18 cellular contexts compared by ENCODE assay signal in genomic region chr17:63247706-63248105, GRCh38.
"Had no signal": no experiment of that assay in that cellular context is flagged by ENCODE, and none has a peak within 500 bp of the region (broad histone marks: within the 10 kb centered on the region; RNA-seq: fewer than 3 reads in every experiment).

No MANE protein-coding gene starts in this region.

- ATAC-seq: activated naive CD8-positive, alpha-beta T cell treated with anti-CD3 and anti-CD28 coated beads, Interleukin-2, amount 50 U/mL, for 24 hours; activated T-helper 17 cell treated with anti-CD3 and anti-CD28 coated beads, Interleukin-2, amount 50 U/mL, for 72 hours; esophagus mucosa; left ventricle myocardium superior; right lobe of liver; T-cell; upper lobe of right lung had no signal

- H3K4me3 ChIP-seq: prostate gland, right lobe of liver, stomach, testis, upper lobe of right lung had no signal

- H3K27me3 Mint-ChIP-seq: activated naive CD8-positive, alpha-beta T cell treated with anti-CD3 and anti-CD28 coated beads, Interleukin-2, amount 50 U/mL, for 24 hours; activated T-helper 17 cell treated with anti-CD3 and anti-CD28 coated beads, Interleukin-2, amount 50 U/mL, for 72 hours; T-cell had no signal

- H3K9me3 Mint-ChIP-seq: activated naive CD4-positive, alpha-beta T cell treated with anti-CD3 and anti-CD28 coated beads for 36 hours; activated T-helper 17 cell treated with anti-CD3 and anti-CD28 coated beads, Interleukin-2, amount 50 U/mL, for 72 hours had no signal

- H3K9me3 ChIP-seq: prostate gland, testis, upper lobe of right lung had no signal

- DNase-seq: activated CD4-positive, alpha-beta T cell treated with anti-CD3 and anti-CD28 coated beads for 1 hour; activated CD4-positive, alpha-beta T cell treated with anti-CD3 and anti-CD28 coated beads, Interleukin-2, amount 50 U/mL, for 4 hours; activated naive CD4-positive, alpha-beta T cell treated with anti-CD3 and anti-CD28 coated beads for 36 hours; activated naive CD8-positive, alpha-beta T cell treated with anti-CD3 and anti-CD28 coated beads, Interleukin-2, amount 50 U/mL, for 24 hours; foreskin fibroblast; kidney glomerular epithelial cell; left ventricle myocardium superior; nephron progenitor cell; occipital lobe; right lobe of liver; stomach; T-cell; T1000; testis; upper lobe of right lung had no signal

- H3K27ac Mint-ChIP-seq: activated naive CD4-positive, alpha-beta T cell treated with anti-CD3 and anti-CD28 coated beads for 36 hours; activated naive CD8-positive, alpha-beta T cell treated with anti-CD3 and anti-CD28 coated beads, Interleukin-2, amount 50 U/mL, for 24 hours; activated T-helper 17 cell treated with anti-CD3 and anti-CD28 coated beads, Interleukin-2, amount 50 U/mL, for 72 hours; nephron progenitor cell; T-cell had no signal

- H3K27ac ChIP-seq: prostate gland, right lobe of liver, stomach, testis, upper lobe of right lung had no signal

- H3K4me1 Mint-ChIP-seq: activated naive CD8-positive, alpha-beta T cell treated with anti-CD3 and anti-CD28 coated beads, Interleukin-2, amount 50 U/mL, for 24 hours; activated T-helper 17 cell treated with anti-CD3 and anti-CD28 coated beads, Interleukin-2, amount 50 U/mL, for 72 hours; nephron progenitor cell; T-cell had no signal

- H3K4me3 Mint-ChIP-seq: activated naive CD4-positive, alpha-beta T cell treated with anti-CD3 and anti-CD28 coated beads for 36 hours; activated naive CD8-positive, alpha-beta T cell treated with anti-CD3 and anti-CD28 coated beads, Interleukin-2, amount 50 U/mL, for 24 hours; activated T-helper 17 cell treated with anti-CD3 and anti-CD28 coated beads, Interleukin-2, amount 50 U/mL, for 72 hours; nephron progenitor cell; T-cell had no signal

- H3K27me3 ChIP-seq: right lobe of liver, stomach, testis, upper lobe of right lung had no signal

- H3K4me1 ChIP-seq: prostate gland, right lobe of liver, testis had no signal
